ENCODE assay signal across 2 cellular contexts in genomic region chr4:5137226-5137625, GRCh38.
TF ChIP-seq lines count a peak whose summit lies in the region.

No MANE protein-coding gene starts in this region.

TF ChIP-seq in A549, 52 proteins besides CTCF, POLR2A, EP300 and RAD21:
- TF ChIP-seq NFE2L2 (conservative IDR thresholded peaks at IDR 0.05; ENCODE audit: low read length) (no peak), CEBPB (IDR thresholded peaks at IDR 0.05) (no peak)

TF ChIP-seq in H1, 55 proteins besides CTCF, POLR2A, EP300 and RAD21:
- TF ChIP-seq RFX5 (IDR thresholded peaks at IDR 0.05; ENCODE audit: borderline replicate concordance, low read depth, low read length): no peak
